1 cellular context compared by ENCODE assay signal in the genomic region with DNA sequence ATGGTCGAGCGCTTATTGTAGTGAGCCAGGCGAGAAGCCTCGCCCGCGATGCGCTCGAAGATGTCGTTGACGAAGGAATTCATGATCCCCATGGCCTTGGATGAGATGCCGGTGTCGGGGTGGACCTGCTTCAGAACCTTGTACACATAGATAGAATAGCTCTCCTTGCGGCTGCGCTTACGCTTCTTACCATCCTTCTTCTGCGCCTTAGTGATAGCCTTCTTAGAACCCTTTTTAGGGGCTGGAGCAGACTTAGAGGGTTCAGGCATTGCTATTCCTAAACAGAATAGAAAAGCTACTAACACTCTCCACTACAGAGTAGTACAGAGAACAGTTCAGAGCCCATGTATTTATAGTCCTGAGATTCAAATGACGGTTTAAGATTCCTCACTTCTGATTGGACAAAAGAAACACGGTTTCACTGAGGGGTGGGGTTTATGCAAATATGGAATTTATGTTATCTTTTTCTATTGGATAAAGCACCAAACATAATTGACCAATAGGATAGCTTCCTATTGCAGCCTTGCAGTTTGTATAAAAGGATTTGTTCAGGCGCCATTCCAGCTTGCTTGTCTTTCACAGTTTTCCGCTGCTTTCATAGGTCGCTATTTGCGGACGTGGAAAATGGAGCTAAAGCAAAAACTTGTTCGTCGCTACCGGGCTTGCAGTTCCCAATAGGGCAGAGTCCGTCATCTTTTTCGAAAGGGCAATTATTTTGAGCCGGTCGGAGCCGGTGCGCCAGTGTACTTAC.
TF ChIP-seq lines count a peak whose summit lies in the region.

No MANE protein-coding gene starts in this region.

TF ChIP-seq in H1, 55 proteins besides CTCF, POLR2A, EP300 and RAD21:
- no peak for TF ChIP-seq TEAD4 (IDR thresholded peaks at IDR 0.05; ENCODE audit: low read depth, low read length)
- no peak for TF ChIP-seq MAFK (IDR thresholded peaks at IDR 0.05; ENCODE audit: low read depth, low read length)
- TF ChIP-seq TBP (IDR thresholded peaks at IDR 0.05; ENCODE audit: low read depth, low read length), result peak; percentile 83
- TF ChIP-seq SP1 (IDR thresholded peaks at IDR 0.05; ENCODE audit: low read depth, low read length), result peak; percentile 73
TF ChIP-seq in H1: peak in this region for 2.
